Comparison of ENCODE assay signal across 11 cellular contexts in the genomic region with DNA sequence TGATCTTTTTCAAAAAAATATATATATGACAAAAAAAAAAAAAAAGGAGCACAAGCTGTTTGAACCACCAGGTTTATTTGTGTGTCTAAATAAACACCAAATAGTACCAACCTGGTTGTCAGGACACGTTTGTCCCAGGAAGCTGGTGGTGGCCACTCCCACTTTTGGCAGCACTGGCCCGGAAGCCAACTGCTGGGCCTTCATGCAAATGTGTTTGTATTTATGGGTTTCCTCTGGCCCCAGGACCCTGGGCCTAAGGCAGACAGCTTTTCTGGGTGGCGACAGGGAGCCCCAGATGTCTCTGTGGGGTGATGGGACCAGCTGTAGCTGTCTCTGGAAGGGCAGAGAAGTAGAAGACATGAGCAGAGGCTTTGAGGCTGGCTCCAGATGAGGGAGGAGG. TPM values are rescaled to one million over a fixed set of nuclear protein-coding genes. Genes with fewer than 3 reads are reported as not detected.
A peak's percentile ranks its signal among the peaks of the same experiment; 100 is the strongest.
DNase-seq lines count a peak whose midpoint lies in the region; ATAC-seq and TF ChIP-seq lines count a peak whose summit lies in the region.
"Had no signal": no experiment of that assay in that cellular context is flagged by ENCODE, and none has a peak within 500 bp of the region (broad histone marks: within the 10 kb centered on the region; RNA-seq: fewer than 3 reads in every experiment).

No MANE protein-coding gene starts in this region.

- H2BK120ac ChIP-seq in neuronal stem cell (ENCODE audit: low read depth, low read length) (no peak overlapping the region), mesendoderm (ENCODE audit: low read depth, low read length) (no peak overlapping the region)

- ATAC-seq in GM18907 (IDR thresholded peaks at IDR 0.05; ENCODE audit: unreplicated experiment) (peak; percentile 46), GM21723 (IDR thresholded peaks at IDR 0.05; ENCODE audit: unreplicated experiment) (peak; percentile 55)

- H4K8ac ChIP-seq in neuronal stem cell (ENCODE audit: low read depth, low read length) (no peak overlapping the region), mesendoderm (ENCODE audit: low read depth, low read length) (no peak overlapping the region)

- H3K4me2 ChIP-seq in Karpas-422 (ENCODE audit: low read depth, low read length, poor library complexity, severe bottlenecking): no peak overlapping the region
- no peak overlapping the region for H3K4me2 ChIP-seq in neuronal stem cell (ENCODE audit: insufficient read depth, low read length, poor library complexity, severe bottlenecking)
- no peak overlapping the region for H3K4me2 ChIP-seq in mesendoderm (ENCODE audit: low read length)

- no peak overlapping the region for H2BK5ac ChIP-seq in neuronal stem cell (ENCODE audit: low read length)
- H2BK5ac ChIP-seq in mesendoderm (ENCODE audit: low read length): no peak overlapping the region

- no peak overlapping the region for H2BK12ac ChIP-seq in neuronal stem cell (ENCODE audit: low read length)

- no peak overlapping the region for H3K56ac ChIP-seq in mesendoderm (ENCODE audit: low read length)

- H3K27ac ChIP-seq in Karpas-422 (ENCODE audit: low read length) (peak overlapping the region; percentile 68), neuronal stem cell (replicated peaks; ENCODE audit: low read length) (no peak overlapping the region), testis (no peak overlapping the region), mesendoderm (ENCODE audit: low read depth, low read length) (no peak overlapping the region)

- H3K4me3 Mint-ChIP-seq in activated T-helper 2 cell treated with anti-CD3 and anti-CD28 coated beads, Interferon-gamma antibody, Interleukin-2, Interleukin-4, amounts not matched to agents 10 μg/mL and 5 μg/mL and 100 μg/mL, durations not matched to agents 14 hours and 24 hours and 36 hours (ENCODE audit: low read depth): no peak overlapping the region
- H3K4me3 Mint-ChIP-seq: activated naive CD4-positive, alpha-beta T cell treated with anti-CD3 and anti-CD28 coated beads, Interleukin-2, amount 50 U/mL, for 24 hours had no signal

- WGBS in neuronal stem cell (ENCODE audit: extremely low coverage in 2 of 2, insufficient read length in 2 of 2, insufficient replicate concordance in 1 of 2), 2 donors: no CpG with 5 or more reads among the region's 3 CpGs
- 50 to 57% methylated on average over 3 of the region's 3 CpGs for WGBS in testis, 2 donors
- no CpG with 5 or more reads among the region's 3 CpGs for WGBS in mesendoderm (ENCODE audit: extremely low coverage, insufficient coverage, low lambda C conversion rate)

- H3K18ac ChIP-seq in neuronal stem cell (ENCODE audit: low read length) (peak overlapping the region; percentile 17), mesendoderm (ENCODE audit: low read length) (no peak overlapping the region)

- H3K36me3 Mint-ChIP-seq in activated T-helper 2 cell treated with anti-CD3 and anti-CD28 coated beads, Interferon-gamma antibody, Interleukin-2, Interleukin-4, amounts not matched to agents 10 μg/mL and 5 μg/mL and 100 μg/mL, durations not matched to agents 14 hours and 24 hours and 36 hours (ENCODE audit: low read depth): peaks cover 15% of the 10 kb centered on the region

- H3K9me2 ChIP-seq in Karpas-422 (replicated peaks; ENCODE audit: insufficient read depth, low read length): no peaks in the 10 kb centered on the region

- H3K36me3 ChIP-seq in Karpas-422 (ENCODE audit: insufficient read depth, low read length): peaks cover 21% of the 10 kb centered on the region
- peaks cover 0 to 2% of the 10 kb centered on the region in 2 donors for H3K36me3 ChIP-seq in neuronal stem cell (replicated peaks in 1 of 2; ENCODE audit: control insufficient read depth in 2 of 2, insufficient read depth in 2 of 2, low read length in 2 of 2)
- H3K36me3 ChIP-seq in testis (ENCODE audit: low read depth, missing control alignments): no peaks in the 10 kb centered on the region
- peaks cover 3% of the 10 kb centered on the region for H3K36me3 ChIP-seq in mesendoderm (ENCODE audit: control insufficient read depth, insufficient read depth, low read length)

- no peak overlapping the region for H3K4me3 ChIP-seq in Karpas-422 (ENCODE audit: low read length)
- no peak overlapping the region for H3K4me3 ChIP-seq in neuronal stem cell (ENCODE audit: low read length in 2 of 2)
- no peak overlapping the region for H3K4me3 ChIP-seq in testis
- H3K4me3 ChIP-seq in mesendoderm (ENCODE audit: low read length): no peak overlapping the region

- H3K27me3 ChIP-seq in Karpas-422 (ENCODE audit: low read length) (no peaks in the 10 kb centered on the region), neuronal stem cell (ENCODE audit: control insufficient read depth in 3 of 3, insufficient read depth in 3 of 3, low read depth in 1 of 3, low read length in 3 of 3) (peaks cover 0 to 24% (median 0%) of the 10 kb centered on the region in 3 experiments), testis (no peaks in the 10 kb centered on the region), mesendoderm (ENCODE audit: insufficient read depth, low read length, poor library complexity) (no peaks in the 10 kb centered on the region)

- no peak overlapping the region for H4K5ac ChIP-seq in mesendoderm (ENCODE audit: low read length)

- H3K27me3 Mint-ChIP-seq in activated T-helper 2 cell treated with anti-CD3 and anti-CD28 coated beads, Interferon-gamma antibody, Interleukin-2, Interleukin-4, amounts not matched to agents 10 μg/mL and 5 μg/mL and 100 μg/mL, durations not matched to agents 14 hours and 24 hours and 36 hours (ENCODE audit: low read depth): no peaks in the 10 kb centered on the region
- H3K27me3 Mint-ChIP-seq: activated naive CD4-positive, alpha-beta T cell treated with anti-CD3 and anti-CD28 coated beads, Interleukin-2, amount 50 U/mL, for 24 hours had no signal

- H3K79me2 ChIP-seq in Karpas-422 (ENCODE audit: low read length) (no peaks in the 10 kb centered on the region), mesendoderm (ENCODE audit: control insufficient read depth, insufficient read depth, low read length) (no peaks in the 10 kb centered on the region)

- no peaks in the 10 kb centered on the region for H3K79me1 ChIP-seq in neuronal stem cell (ENCODE audit: low read depth, low read length)
- no peaks in the 10 kb centered on the region for H3K79me1 ChIP-seq in mesendoderm (ENCODE audit: low read length)

- peaks cover 6% of the 10 kb centered on the region for H3K4me1 Mint-ChIP-seq in activated T-helper 2 cell treated with anti-CD3 and anti-CD28 coated beads, Interferon-gamma antibody, Interleukin-2, Interleukin-4, amounts not matched to agents 10 μg/mL and 5 μg/mL and 100 μg/mL, durations not matched to agents 14 hours and 24 hours and 36 hours (ENCODE audit: low read depth)

- peaks cover 88% of the 10 kb centered on the region for H3K4me1 ChIP-seq in Karpas-422 (ENCODE audit: low read length)
- H3K4me1 ChIP-seq in neuronal stem cell (ENCODE audit: control insufficient read depth in 2 of 2, insufficient read depth in 1 of 2, low read depth in 1 of 2, low read length in 2 of 2): peaks cover 6 to 14% of the 10 kb centered on the region in 2 donors
- H3K4me1 ChIP-seq in testis: peaks cover 6% of the 10 kb centered on the region
- H3K4me1 ChIP-seq in mesendoderm (ENCODE audit: control insufficient read depth, low read depth, low read length): peaks cover 4% of the 10 kb centered on the region

- DNase-seq in Karpas-422 (no peak), neuronal stem cell (ENCODE audit: low spot score) (no peak), testis (no peak), mesendoderm (no peak), occipital lobe (lab: John Stamatoyannopoulos, UW) (no peak)
- no peak for DNase-seq in activated T-helper 2 cell treated with anti-CD3 and anti-CD28 coated beads, Interferon-gamma antibody, Interleukin-2, Interleukin-4, amounts not matched to agents 10 μg/mL and 5 μg/mL and 100 μg/mL, durations not matched to agents 14 hours and 24 hours and 36 hours (ENCODE audit: low spot score)
- DNase-seq: DMS79 had no signal

- H4K20me1 ChIP-seq in Karpas-422 (ENCODE audit: insufficient read depth, low read depth, low read length): no peaks in the 10 kb centered on the region

- no peak for TF ChIP-seq POLR2A in testis (IDR thresholded peaks at IDR 0.05)

- intact Hi-C loops in testis (cut with DNase I; ENCODE audit: low total_unique reads): no loop called here
- intact Hi-C loops in activated T-helper 2 cell treated with anti-CD3 and anti-CD28 coated beads, Interferon-gamma antibody, Interleukin-2, Interleukin-4, amounts not matched to agents 10 μg/mL and 5 μg/mL and 100 μg/mL, durations not matched to agents 14 hours and 24 hours and 36 hours (cut with micrococcal nuclease): no loop called here

- H3K9ac ChIP-seq in Karpas-422 (ENCODE audit: low read length): peak overlapping the region; percentile 38; the same call in 1 of the 2 replicates
- no peak overlapping the region for H3K9ac ChIP-seq in neuronal stem cell (ENCODE audit: low read depth, low read length, poor library complexity)
- no peak overlapping the region for H3K9ac ChIP-seq in mesendoderm (ENCODE audit: low read length)

- no peak overlapping the region for H2BK15ac ChIP-seq in neuronal stem cell (ENCODE audit: low read length)
- H2BK15ac ChIP-seq in mesendoderm (replicated peaks; ENCODE audit: low read depth): no peak overlapping the region

- H4K91ac ChIP-seq in neuronal stem cell (ENCODE audit: low read depth, low read length, poor library complexity): no peak overlapping the region

- H3K4ac ChIP-seq in neuronal stem cell (ENCODE audit: low read length) (no peak overlapping the region), mesendoderm (ENCODE audit: low read depth, low read length) (no peak overlapping the region)

- H3K27ac Mint-ChIP-seq in activated T-helper 2 cell treated with anti-CD3 and anti-CD28 coated beads, Interferon-gamma antibody, Interleukin-2, Interleukin-4, amounts not matched to agents 10 μg/mL and 5 μg/mL and 100 μg/mL, durations not matched to agents 14 hours and 24 hours and 36 hours: no peak overlapping the region
- H3K27ac Mint-ChIP-seq: activated naive CD4-positive, alpha-beta T cell treated with anti-CD3 and anti-CD28 coated beads, Interleukin-2, amount 50 U/mL, for 24 hours; progenitor cell of endocrine pancreas had no signal

- H2AFZ ChIP-seq in Karpas-422 (ENCODE audit: low read length) (no peak overlapping the region), neuronal stem cell (ENCODE audit: low read length) (peak overlapping the region; percentile 45)

- H3K14ac ChIP-seq in neuronal stem cell (ENCODE audit: low read length): no peak overlapping the region

- no peak overlapping the region for H3K23ac ChIP-seq in neuronal stem cell (ENCODE audit: low read depth, low read length, poor library complexity)
- no peak overlapping the region for H3K23ac ChIP-seq in mesendoderm (ENCODE audit: low read length)

- H3K9me3 ChIP-seq in Karpas-422 (ENCODE audit: low read length) (no peaks in the 10 kb centered on the region), neuronal stem cell (replicated peaks in 1 of 2; ENCODE audit: control insufficient read depth in 2 of 2, insufficient read depth in 1 of 2, low read depth in 1 of 2, low read length in 2 of 2) (no peaks in the 10 kb centered on the region), testis (no peaks in the 10 kb centered on the region)

- no peaks in the 10 kb centered on the region for H3K9me3 Mint-ChIP-seq in activated T-helper 2 cell treated with anti-CD3 and anti-CD28 coated beads, Interferon-gamma antibody, Interleukin-2, Interleukin-4, amounts not matched to agents 10 μg/mL and 5 μg/mL and 100 μg/mL, durations not matched to agents 14 hours and 24 hours and 36 hours
- H3K9me3 Mint-ChIP-seq: activated naive CD4-positive, alpha-beta T cell treated with anti-CD3 and anti-CD28 coated beads, Interleukin-2, amount 50 U/mL, for 24 hours had no signal

- TF ChIP-seq CTCF in testis (IDR thresholded peaks at IDR 0.05): no peak

- H2AK5ac ChIP-seq in neuronal stem cell (ENCODE audit: low read depth, low read length) (no peak overlapping the region), mesendoderm (ENCODE audit: low read length) (no peak overlapping the region)

RNA-seq across cellular contexts. Expression of gene PRKCD, which starts 31.6 kb away (rescaled TPM):
- total RNA-seq in Karpas-422 (2014; rRNA removed; shearing (Covaris generic); ENCODE audit: low replicate concordance): 22.7 and 27.9 TPM in 2 replicates
- polyA plus RNA-seq in neuronal stem cell (2013, experiment 1 of 2): 7.8 TPM
- polyA plus RNA-seq in neuronal stem cell (2013, experiment 2 of 2): 7.9 TPM
- 10 to 100 TPM; 36.3 to 44.5 TPM for total RNA-seq in testis
- 42.3 TPM for polyA plus RNA-seq in testis (ENCODE audit: insufficient read depth, low read depth, low replicate concordance)
- 15.2 TPM for polyA plus RNA-seq in mesendoderm (2013, experiment 1 of 2)
- polyA plus RNA-seq in mesendoderm (2013, experiment 2 of 2): 16.6 TPM
- 0.94 TPM for total RNA-seq in occipital lobe
- total RNA-seq in activated T-helper 2 cell treated with anti-CD3 and anti-CD28 coated beads, Interferon-gamma antibody, Interleukin-2, Interleukin-4, amounts not matched to agents 10 μg/mL and 5 μg/mL and 100 μg/mL, durations not matched to agents 14 hours and 24 hours and 36 hours: 30.6 and 31.7 TPM in 2 replicates

Comparison
In these comparisons a context has a peak if more than half of its experiments do, and no peak if none do; other contexts are left out.
1. RNA of gene PRKCD, which starts 31.6 kb away (total RNA-seq): 36.3 to 44.5 TPM in testis, 30.6 to 31.7 TPM in activated T-helper 2 cell treated with anti-CD3 and anti-CD28 coated beads, Interferon-gamma antibody, Interleukin-2, Interleukin-4, amounts not matched to agents 10 μg/mL and 5 μg/mL and 100 μg/mL, durations not matched to agents 14 hours and 24 hours and 36 hours and 22.7 to 27.9 TPM in Karpas-422; 0.94 TPM in occipital lobe (single experiment); every median in the first group is over 10 times any median in the second.